In genomic region chr17:35243459-35244204, GRCh38 we compare ENCODE assay signal across 8 cellular contexts. TPM values are rescaled to one million over a fixed set of nuclear protein-coding genes. Genes with fewer than 3 reads are reported as not detected.
DNase-seq lines count a peak whose midpoint lies in the region; ATAC-seq and TF ChIP-seq lines count a peak whose summit lies in the region.

No MANE protein-coding gene starts in this region.

- peak; percentile 52 for DNase-seq in GM03348 (ENCODE audit: low spot score)
- DNase-seq in KG1 (lab: John Stamatoyannopoulos, UW), result peak; percentile 8
- peak; percentile 47 for DNase-seq in activated CD4-positive, alpha-beta T cell treated with anti-CD3 and anti-CD28 coated beads, Interleukin-2, amount 50 U/mL, for 1 hour
- peak; percentile 53 to 90 for DNase-seq in lower leg skin (ENCODE audit: low spot score in 2 of 2)
- peak; percentile 37 for DNase-seq in stimulated activated CD8-positive, alpha-beta memory T cell treated with anti-CD3 and anti-CD28 coated beads, Interleukin-12 subunit alpha, Interleukin-12 subunit beta, amount 100 ng/mL, for 1 hour (ENCODE audit: low read depth)
- no peak for DNase-seq in NCI-H1930 (lab: John Stamatoyannopoulos, UW)

- no peak for ATAC-seq in GM18867 (IDR thresholded peaks at IDR 0.05; ENCODE audit: unreplicated experiment)

- no peaks in the 10 kb centered on the region for H3K27me3 ChIP-seq in duodenal mucosa (ENCODE audit: control insufficient read depth in 1 of 2, insufficient read depth in 2 of 2, low read length in 2 of 2)

- H3K9me3 ChIP-seq in duodenal mucosa (ENCODE audit: control insufficient read depth in 1 of 2, low read length in 2 of 2), result no peaks in the 10 kb centered on the region

- WGBS in lower leg skin, 2 donors, result 1% methylated on average over 17 of the region's 17 CpGs

- peak overlapping the region; percentile 90 for H3K27ac ChIP-seq in duodenal mucosa (ENCODE audit: low read depth, low read length)

- H3K4me1 ChIP-seq in duodenal mucosa (ENCODE audit: control insufficient read depth in 1 of 2, insufficient read depth in 2 of 2, low read length in 2 of 2), result peaks cover 5 to 25% of the 10 kb centered on the region in 2 donors

- no peaks in the 10 kb centered on the region for H3K36me3 ChIP-seq in duodenal mucosa (ENCODE audit: control insufficient read depth in 1 of 2, insufficient read depth in 2 of 2, low read length in 2 of 2)

- peak overlapping the region; percentile 59 to 95 for H3K9ac ChIP-seq in duodenal mucosa (ENCODE audit: low read depth in 1 of 2, low read length in 2 of 2)

- intact Hi-C loops in lower leg skin (cut with DNase I; ENCODE audit: low total_unique reads), result no loop called here

- no peak for TF ChIP-seq POLR2A in lower leg skin (IDR thresholded peaks at IDR 0.05)

- TF ChIP-seq CTCF in lower leg skin (IDR thresholded peaks at IDR 0.05), result no peak

- H3K4me3 ChIP-seq in duodenal mucosa (ENCODE audit: low read depth in 1 of 2, low read length in 2 of 2), result peak overlapping the region; percentile 83 to 92
- peak overlapping the region; percentile 62 for H3K4me3 ChIP-seq in lower leg skin (ENCODE audit: low read depth, poor library complexity, severe bottlenecking)

RNA-seq across cellular contexts. Expression of gene SLFN5, which starts 0.8 kb away (rescaled TPM):
- total RNA-seq in lower leg skin, result 10 to 100 TPM in 2 of 4 donors, 1 to 10 TPM in 2; 6.0 to 14.1 (median 11.2) TPM

RNA-seq across cellular contexts. Expression of gene SLC35G3, which starts 49.4 kb away (rescaled TPM):
- not detected for total RNA-seq in lower leg skin

Comparison
In these comparisons a context has a peak if more than half of its experiments do, and no peak if none do; other contexts are left out.
1. DNase-seq: peak in GM03348 (single experiment), KG1 (single experiment), activated CD4-positive, alpha-beta T cell treated with anti-CD3 and anti-CD28 coated beads, Interleukin-2, amount 50 U/mL, for 1 hour (single experiment), lower leg skin (2 of 2) and stimulated activated CD8-positive, alpha-beta memory T cell treated with anti-CD3 and anti-CD28 coated beads, Interleukin-12 subunit alpha, Interleukin-12 subunit beta, amount 100 ng/mL, for 1 hour (single experiment); none in NCI-H1930 (0 of 2).